ENCODE assay signal across 1 cellular context in the genomic region with DNA sequence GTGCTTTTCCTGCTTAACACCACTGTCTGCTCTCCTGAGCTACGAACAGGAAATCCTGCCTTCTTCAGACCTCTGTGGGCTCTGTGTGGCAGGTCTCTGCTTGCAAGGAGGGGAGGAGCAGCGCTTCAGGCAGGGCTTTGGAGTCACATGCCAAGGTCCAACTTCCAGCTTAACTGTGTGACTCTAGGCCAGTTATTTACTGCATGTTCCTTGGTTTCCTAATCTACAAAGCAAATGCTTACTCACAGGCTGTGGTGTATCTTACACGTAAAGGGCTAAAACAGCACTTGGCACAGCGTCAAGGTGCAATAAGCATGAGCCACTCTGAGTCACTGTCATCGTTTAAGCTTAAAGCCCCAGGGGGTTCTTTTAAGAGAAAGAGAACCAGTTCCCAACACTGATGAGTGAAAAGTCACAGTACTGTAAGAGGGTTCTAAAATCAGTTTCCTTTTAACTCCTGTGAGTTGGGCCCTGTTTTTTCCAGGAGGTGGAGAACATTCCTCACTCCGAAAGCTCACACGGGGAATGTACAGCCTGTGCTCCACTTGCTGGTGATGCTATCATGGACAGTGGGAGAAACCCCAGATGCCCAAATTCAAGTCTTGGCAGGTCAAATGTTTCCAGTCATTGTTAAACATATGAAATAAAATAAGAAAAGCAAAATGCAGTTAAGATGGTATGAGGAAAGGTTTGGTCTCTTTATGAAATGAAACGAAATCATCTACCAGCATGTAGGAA.
TF ChIP-seq lines count a peak whose summit lies in the region.

No MANE protein-coding gene starts in this region.

TF ChIP-seq in HepG2, 621 proteins besides CTCF, POLR2A, EP300 and RAD21 (continued from another document and continues in another):
- TF ChIP-seq, protein P1, sequence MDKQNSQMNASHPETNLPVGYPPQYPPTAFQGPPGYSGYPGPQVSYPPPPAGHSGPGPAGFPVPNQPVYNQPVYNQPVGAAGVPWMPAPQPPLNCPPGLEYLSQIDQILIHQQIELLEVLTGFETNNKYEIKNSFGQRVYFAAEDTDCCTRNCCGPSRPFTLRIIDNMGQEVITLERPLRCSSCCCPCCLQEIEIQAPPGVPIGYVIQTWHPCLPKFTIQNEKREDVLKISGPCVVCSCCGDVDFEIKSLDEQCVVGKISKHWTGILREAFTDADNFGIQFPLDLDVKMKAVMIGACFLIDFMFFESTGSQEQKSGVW (CRISPR knock-in tag; IDR thresholded peaks at IDR 0.05; ENCODE audit: borderline replicate concordance): no peak
- TF ChIP-seq ZNF343 (CRISPR knock-in tag; IDR thresholded peaks at IDR 0.05): peak; percentile 83; the same call in 1 of the 2 replicates
- TF ChIP-seq ZBTB7B (CRISPR knock-in tag; IDR thresholded peaks at IDR 0.05): peak; percentile 69; the same call in 1 of the 2 replicates
- TF ChIP-seq NR3C1 (CRISPR knock-in tag; IDR thresholded peaks at IDR 0.05): no peak
- TF ChIP-seq TAF1 (CRISPR knock-in tag; IDR thresholded peaks at IDR 0.05): peak; percentile 53
- no peak for TF ChIP-seq ZNF660 (CRISPR knock-in tag; IDR thresholded peaks at IDR 0.05; ENCODE audit: borderline replicate concordance, low read depth)
- TF ChIP-seq NFYC (CRISPR knock-in tag; IDR thresholded peaks at IDR 0.05): peak; percentile 46; the same call in 1 of the 2 replicates
- peak; percentile 93 for TF ChIP-seq FOXJ3 (CRISPR knock-in tag; IDR thresholded peaks at IDR 0.05; ENCODE audit: borderline replicate concordance)
- no peak for TF ChIP-seq NFKB2 (CRISPR knock-in tag; IDR thresholded peaks at IDR 0.05; ENCODE audit: borderline replicate concordance)
- no peak for TF ChIP-seq ZNF773 (CRISPR knock-in tag; IDR thresholded peaks at IDR 0.05; ENCODE audit: borderline replicate concordance)
- TF ChIP-seq, protein P2, sequence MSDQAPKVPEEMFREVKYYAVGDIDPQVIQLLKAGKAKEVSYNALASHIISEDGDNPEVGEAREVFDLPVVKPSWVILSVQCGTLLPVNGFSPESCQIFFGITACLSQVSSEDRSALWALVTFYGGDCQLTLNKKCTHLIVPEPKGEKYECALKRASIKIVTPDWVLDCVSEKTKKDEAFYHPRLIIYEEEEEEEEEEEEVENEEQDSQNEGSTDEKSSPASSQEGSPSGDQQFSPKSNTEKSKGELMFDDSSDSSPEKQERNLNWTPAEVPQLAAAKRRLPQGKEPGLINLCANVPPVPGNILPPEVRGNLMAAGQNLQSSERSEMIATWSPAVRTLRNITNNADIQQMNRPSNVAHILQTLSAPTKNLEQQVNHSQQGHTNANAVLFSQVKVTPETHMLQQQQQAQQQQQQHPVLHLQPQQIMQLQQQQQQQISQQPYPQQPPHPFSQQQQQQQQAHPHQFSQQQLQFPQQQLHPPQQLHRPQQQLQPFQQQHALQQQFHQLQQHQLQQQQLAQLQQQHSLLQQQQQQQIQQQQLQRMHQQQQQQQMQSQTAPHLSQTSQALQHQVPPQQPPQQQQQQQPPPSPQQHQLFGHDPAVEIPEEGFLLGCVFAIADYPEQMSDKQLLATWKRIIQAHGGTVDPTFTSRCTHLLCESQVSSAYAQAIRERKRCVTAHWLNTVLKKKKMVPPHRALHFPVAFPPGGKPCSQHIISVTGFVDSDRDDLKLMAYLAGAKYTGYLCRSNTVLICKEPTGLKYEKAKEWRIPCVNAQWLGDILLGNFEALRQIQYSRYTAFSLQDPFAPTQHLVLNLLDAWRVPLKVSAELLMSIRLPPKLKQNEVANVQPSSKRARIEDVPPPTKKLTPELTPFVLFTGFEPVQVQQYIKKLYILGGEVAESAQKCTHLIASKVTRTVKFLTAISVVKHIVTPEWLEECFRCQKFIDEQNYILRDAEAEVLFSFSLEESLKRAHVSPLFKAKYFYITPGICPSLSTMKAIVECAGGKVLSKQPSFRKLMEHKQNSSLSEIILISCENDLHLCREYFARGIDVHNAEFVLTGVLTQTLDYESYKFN (CRISPR knock-in tag; conservative IDR thresholded peaks at IDR 0.05): peak; percentile 96
- no peak for TF ChIP-seq ZNF224 (CRISPR knock-in tag; IDR thresholded peaks at IDR 0.05)
- 0 out of 2 replicates have a peak, but pooled peaks have one; percentile 60 for TF ChIP-seq ZIK1 (CRISPR knock-in tag; IDR thresholded peaks at IDR 0.05; ENCODE audit: borderline replicate concordance, low read depth)
- no peak for TF ChIP-seq ZNF530 (CRISPR knock-in tag; IDR thresholded peaks at IDR 0.05; ENCODE audit: low read depth)
- TF ChIP-seq ZFYVE20 (CRISPR knock-in tag; IDR thresholded peaks at IDR 0.05; ENCODE audit: borderline replicate concordance, low read depth): no peak
- TF ChIP-seq ZNF24 (IDR thresholded peaks at IDR 0.05): no peak
- TF ChIP-seq ZNF33B (CRISPR knock-in tag; IDR thresholded peaks at IDR 0.05): peak; percentile 88; the same call in 1 of the 2 replicates
- peak; percentile 93 for TF ChIP-seq ZMYM3 (CRISPR knock-in tag; IDR thresholded peaks at IDR 0.05)
- peak; percentile 84 for TF ChIP-seq ESRRA (CRISPR knock-in tag; IDR thresholded peaks at IDR 0.05; ENCODE audit: low read depth)
- TF ChIP-seq ZNF589 (CRISPR knock-in tag; conservative IDR thresholded peaks at IDR 0.05): peak; percentile 87
- TF ChIP-seq, protein P3, sequence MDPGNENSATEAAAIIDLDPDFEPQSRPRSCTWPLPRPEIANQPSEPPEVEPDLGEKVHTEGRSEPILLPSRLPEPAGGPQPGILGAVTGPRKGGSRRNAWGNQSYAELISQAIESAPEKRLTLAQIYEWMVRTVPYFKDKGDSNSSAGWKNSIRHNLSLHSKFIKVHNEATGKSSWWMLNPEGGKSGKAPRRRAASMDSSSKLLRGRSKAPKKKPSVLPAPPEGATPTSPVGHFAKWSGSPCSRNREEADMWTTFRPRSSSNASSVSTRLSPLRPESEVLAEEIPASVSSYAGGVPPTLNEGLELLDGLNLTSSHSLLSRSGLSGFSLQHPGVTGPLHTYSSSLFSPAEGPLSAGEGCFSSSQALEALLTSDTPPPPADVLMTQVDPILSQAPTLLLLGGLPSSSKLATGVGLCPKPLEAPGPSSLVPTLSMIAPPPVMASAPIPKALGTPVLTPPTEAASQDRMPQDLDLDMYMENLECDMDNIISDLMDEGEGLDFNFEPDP (CRISPR knock-in tag; conservative IDR thresholded peaks at IDR 0.05): no peak
- TF ChIP-seq, protein P4, sequence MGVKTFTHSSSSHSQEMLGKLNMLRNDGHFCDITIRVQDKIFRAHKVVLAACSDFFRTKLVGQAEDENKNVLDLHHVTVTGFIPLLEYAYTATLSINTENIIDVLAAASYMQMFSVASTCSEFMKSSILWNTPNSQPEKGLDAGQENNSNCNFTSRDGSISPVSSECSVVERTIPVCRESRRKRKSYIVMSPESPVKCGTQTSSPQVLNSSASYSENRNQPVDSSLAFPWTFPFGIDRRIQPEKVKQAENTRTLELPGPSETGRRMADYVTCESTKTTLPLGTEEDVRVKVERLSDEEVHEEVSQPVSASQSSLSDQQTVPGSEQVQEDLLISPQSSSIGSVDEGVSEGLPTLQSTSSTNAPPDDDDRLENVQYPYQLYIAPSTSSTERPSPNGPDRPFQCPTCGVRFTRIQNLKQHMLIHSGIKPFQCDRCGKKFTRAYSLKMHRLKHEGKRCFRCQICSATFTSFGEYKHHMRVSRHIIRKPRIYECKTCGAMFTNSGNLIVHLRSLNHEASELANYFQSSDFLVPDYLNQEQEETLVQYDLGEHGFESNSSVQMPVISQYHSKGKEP (CRISPR knock-in tag; IDR thresholded peaks at IDR 0.05): peak; percentile 80; the same call in 1 of the 2 replicates
- TF ChIP-seq, protein P5, sequence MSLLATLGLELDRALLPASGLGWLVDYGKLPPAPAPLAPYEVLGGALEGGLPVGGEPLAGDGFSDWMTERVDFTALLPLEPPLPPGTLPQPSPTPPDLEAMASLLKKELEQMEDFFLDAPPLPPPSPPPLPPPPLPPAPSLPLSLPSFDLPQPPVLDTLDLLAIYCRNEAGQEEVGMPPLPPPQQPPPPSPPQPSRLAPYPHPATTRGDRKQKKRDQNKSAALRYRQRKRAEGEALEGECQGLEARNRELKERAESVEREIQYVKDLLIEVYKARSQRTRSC (CRISPR knock-in tag; IDR thresholded peaks at IDR 0.05; ENCODE audit: low read depth): no peak
- TF ChIP-seq, protein P6, sequence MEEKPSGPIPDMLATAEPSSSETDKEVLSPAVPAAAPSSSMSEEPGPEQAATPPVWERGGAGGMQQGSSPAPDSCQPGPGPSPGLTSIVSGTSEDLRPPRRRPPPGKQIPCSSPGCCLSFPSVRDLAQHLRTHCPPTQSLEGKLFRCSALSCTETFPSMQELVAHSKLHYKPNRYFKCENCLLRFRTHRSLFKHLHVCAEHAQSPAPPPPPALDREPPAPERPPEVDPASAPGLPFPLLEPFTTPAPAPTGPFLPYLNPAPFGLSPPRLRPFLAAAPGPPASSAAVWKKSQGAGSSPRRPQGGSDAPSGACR (CRISPR knock-in tag; IDR thresholded peaks at IDR 0.05): peak; percentile 30; the same call in 1 of the 2 replicates
- TF ChIP-seq ELF3 (CRISPR knock-in tag; IDR thresholded peaks at IDR 0.05): peak; percentile 97
- no peak for TF ChIP-seq ZNF839 (CRISPR knock-in tag; IDR thresholded peaks at IDR 0.05; ENCODE audit: borderline replicate concordance)
- no peak for TF ChIP-seq MTF1 (CRISPR knock-in tag; IDR thresholded peaks at IDR 0.05)
- TF ChIP-seq ARNTL (CRISPR knock-in tag; IDR thresholded peaks at IDR 0.05): peak; percentile 92
- TF ChIP-seq, protein P7, sequence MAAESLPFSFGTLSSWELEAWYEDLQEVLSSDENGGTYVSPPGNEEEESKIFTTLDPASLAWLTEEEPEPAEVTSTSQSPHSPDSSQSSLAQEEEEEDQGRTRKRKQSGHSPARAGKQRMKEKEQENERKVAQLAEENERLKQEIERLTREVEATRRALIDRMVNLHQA (CRISPR knock-in tag; IDR thresholded peaks at IDR 0.05): no peak
- TF ChIP-seq ZNF556 (CRISPR knock-in tag; IDR thresholded peaks at IDR 0.05; ENCODE audit: borderline replicate concordance): peak; percentile 71; the same call in 1 of the 2 replicates
- TF ChIP-seq, protein P8, sequence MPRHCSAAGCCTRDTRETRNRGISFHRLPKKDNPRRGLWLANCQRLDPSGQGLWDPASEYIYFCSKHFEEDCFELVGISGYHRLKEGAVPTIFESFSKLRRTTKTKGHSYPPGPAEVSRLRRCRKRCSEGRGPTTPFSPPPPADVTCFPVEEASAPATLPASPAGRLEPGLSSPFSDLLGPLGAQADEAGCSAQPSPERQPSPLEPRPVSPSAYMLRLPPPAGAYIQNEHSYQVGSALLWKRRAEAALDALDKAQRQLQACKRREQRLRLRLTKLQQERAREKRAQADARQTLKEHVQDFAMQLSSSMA (CRISPR knock-in tag; IDR thresholded peaks at IDR 0.05): no peak; the same call in 1 of the 2 replicates
- no peak; the same call in 1 of the 2 replicates for TF ChIP-seq ZFP36L2 (CRISPR knock-in tag; IDR thresholded peaks at IDR 0.05)
- TF ChIP-seq, protein P9, sequence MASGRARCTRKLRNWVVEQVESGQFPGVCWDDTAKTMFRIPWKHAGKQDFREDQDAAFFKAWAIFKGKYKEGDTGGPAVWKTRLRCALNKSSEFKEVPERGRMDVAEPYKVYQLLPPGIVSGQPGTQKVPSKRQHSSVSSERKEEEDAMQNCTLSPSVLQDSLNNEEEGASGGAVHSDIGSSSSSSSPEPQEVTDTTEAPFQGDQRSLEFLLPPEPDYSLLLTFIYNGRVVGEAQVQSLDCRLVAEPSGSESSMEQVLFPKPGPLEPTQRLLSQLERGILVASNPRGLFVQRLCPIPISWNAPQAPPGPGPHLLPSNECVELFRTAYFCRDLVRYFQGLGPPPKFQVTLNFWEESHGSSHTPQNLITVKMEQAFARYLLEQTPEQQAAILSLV (CRISPR knock-in tag; IDR thresholded peaks at IDR 0.05; ENCODE audit: borderline replicate concordance): no peak; the same call in 1 of the 2 replicates
- TF ChIP-seq, protein P10, sequence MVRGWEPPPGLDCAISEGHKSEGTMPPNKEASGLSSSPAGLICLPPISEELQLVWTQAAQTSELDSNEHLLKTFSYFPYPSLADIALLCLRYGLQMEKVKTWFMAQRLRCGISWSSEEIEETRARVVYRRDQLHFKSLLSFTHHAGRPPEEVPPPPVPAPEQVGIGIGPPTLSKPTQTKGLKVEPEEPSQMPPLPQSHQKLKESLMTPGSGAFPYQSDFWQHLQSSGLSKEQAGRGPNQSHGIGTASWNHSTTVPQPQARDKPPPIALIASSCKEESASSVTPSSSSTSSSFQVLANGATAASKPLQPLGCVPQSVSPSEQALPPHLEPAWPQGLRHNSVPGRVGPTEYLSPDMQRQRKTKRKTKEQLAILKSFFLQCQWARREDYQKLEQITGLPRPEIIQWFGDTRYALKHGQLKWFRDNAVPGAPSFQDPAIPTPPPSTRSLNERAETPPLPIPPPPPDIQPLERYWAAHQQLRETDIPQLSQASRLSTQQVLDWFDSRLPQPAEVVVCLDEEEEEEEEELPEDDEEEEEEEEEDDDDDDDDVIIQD (CRISPR knock-in tag; IDR thresholded peaks at IDR 0.05; ENCODE audit: low read depth): peak; percentile 64; the same call in 1 of the 2 replicates
- TF ChIP-seq ZNF337 (CRISPR knock-in tag; IDR thresholded peaks at IDR 0.05; ENCODE audit: borderline replicate concordance, low read depth): peak; percentile 77; the same call in 1 of the 2 replicates
- TF ChIP-seq CC2D1A (CRISPR knock-in tag; IDR thresholded peaks at IDR 0.05): no peak
- TF ChIP-seq, protein P11, sequence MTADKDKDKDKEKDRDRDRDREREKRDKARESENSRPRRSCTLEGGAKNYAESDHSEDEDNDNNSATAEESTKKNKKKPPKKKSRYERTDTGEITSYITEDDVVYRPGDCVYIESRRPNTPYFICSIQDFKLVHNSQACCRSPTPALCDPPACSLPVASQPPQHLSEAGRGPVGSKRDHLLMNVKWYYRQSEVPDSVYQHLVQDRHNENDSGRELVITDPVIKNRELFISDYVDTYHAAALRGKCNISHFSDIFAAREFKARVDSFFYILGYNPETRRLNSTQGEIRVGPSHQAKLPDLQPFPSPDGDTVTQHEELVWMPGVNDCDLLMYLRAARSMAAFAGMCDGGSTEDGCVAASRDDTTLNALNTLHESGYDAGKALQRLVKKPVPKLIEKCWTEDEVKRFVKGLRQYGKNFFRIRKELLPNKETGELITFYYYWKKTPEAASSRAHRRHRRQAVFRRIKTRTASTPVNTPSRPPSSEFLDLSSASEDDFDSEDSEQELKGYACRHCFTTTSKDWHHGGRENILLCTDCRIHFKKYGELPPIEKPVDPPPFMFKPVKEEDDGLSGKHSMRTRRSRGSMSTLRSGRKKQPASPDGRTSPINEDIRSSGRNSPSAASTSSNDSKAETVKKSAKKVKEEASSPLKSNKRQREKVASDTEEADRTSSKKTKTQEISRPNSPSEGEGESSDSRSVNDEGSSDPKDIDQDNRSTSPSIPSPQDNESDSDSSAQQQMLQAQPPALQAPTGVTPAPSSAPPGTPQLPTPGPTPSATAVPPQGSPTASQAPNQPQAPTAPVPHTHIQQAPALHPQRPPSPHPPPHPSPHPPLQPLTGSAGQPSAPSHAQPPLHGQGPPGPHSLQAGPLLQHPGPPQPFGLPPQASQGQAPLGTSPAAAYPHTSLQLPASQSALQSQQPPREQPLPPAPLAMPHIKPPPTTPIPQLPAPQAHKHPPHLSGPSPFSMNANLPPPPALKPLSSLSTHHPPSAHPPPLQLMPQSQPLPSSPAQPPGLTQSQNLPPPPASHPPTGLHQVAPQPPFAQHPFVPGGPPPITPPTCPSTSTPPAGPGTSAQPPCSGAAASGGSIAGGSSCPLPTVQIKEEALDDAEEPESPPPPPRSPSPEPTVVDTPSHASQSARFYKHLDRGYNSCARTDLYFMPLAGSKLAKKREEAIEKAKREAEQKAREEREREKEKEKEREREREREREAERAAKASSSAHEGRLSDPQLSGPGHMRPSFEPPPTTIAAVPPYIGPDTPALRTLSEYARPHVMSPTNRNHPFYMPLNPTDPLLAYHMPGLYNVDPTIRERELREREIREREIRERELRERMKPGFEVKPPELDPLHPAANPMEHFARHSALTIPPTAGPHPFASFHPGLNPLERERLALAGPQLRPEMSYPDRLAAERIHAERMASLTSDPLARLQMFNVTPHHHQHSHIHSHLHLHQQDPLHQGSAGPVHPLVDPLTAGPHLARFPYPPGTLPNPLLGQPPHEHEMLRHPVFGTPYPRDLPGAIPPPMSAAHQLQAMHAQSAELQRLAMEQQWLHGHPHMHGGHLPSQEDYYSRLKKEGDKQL (CRISPR knock-in tag; IDR thresholded peaks at IDR 0.05; ENCODE audit: low read depth): peak; percentile 91
- peak; percentile 83 for TF ChIP-seq ETV5 (CRISPR knock-in tag; IDR thresholded peaks at IDR 0.05; ENCODE audit: borderline replicate concordance)
- peak; percentile 80 for TF ChIP-seq ZMYM4 (CRISPR knock-in tag; IDR thresholded peaks at IDR 0.05)
